In the genomic region with DNA sequence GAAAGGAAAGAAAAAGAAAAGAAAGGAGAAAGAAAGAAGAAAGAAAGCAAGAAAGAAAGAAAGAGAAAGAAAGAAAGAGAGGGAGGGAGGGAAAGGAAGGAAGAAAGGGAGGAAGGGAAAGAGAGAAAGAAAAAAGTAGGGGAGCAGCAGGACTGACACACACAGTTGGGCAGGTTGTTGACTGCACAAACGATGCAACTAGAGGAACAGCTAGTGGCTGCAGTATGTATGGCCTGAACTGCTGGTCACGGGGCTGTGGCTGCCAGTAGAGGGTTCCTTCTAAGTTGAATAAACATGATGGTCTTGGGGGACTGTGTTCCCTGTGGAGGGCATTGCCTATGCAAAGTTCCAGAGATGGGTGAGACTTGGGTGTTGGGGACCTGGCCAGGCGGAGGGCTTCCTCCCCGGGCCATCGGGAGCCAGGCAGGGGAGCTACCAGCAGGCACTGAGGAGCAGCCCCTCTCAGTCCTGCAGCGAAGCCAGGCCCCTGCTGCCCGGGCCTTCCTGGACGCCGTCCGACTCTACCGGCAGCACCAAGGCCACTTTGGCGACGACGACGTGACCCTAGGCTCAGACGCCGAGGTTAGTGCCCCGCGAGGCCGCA, we compare ENCODE assay signal across 8 cellular contexts. TPM values are rescaled to one million over a fixed set of nuclear protein-coding genes. Genes with fewer than 3 reads are reported as not detected.
DNase-seq lines count a peak whose midpoint lies in the region; ATAC-seq and TF ChIP-seq lines count a peak whose summit lies in the region.

No MANE protein-coding gene starts in this region.

- H3K27ac Mint-ChIP-seq in activated naive CD8-positive, alpha-beta T cell, result no peak overlapping the region
- no peak overlapping the region for H3K27ac Mint-ChIP-seq in type B pancreatic cell

- peaks cover 14% of the 10 kb centered on the region for H3K4me1 Mint-ChIP-seq in activated naive CD8-positive, alpha-beta T cell (ENCODE audit: low read depth)
- no peaks in the 10 kb centered on the region for H3K4me1 Mint-ChIP-seq in type B pancreatic cell (ENCODE audit: unreplicated experiment)

- no peaks in the 10 kb centered on the region for H3K36me3 ChIP-seq in kidney epithelial cell (ENCODE audit: control insufficient read depth, insufficient read depth, low read length)

- H3K9me3 ChIP-seq in AG04450 (ENCODE audit: control insufficient read depth, insufficient read depth, low read length), result peaks cover 7% of the 10 kb centered on the region; the same call in 1 of the 2 replicates

- CTCF ChIA-PET in AG04450 (lab: Charles Lee), result interaction anchor here (0.5 to 1.0 kb wide), 3 partner anchors 36 to 850 kb away, joined by 3 to 4 read pairs (median 3); no protein-coding TSS in a partner anchor

- H3K36me3 Mint-ChIP-seq in activated naive CD8-positive, alpha-beta T cell, result no peaks in the 10 kb centered on the region
- no peaks in the 10 kb centered on the region for H3K36me3 Mint-ChIP-seq in type B pancreatic cell

- no peak for TF ChIP-seq CTCF in AG04450 (IDR thresholded peaks at IDR 0.05; ENCODE audit: low read depth, low read length)
- no peak for TF ChIP-seq CTCF in kidney epithelial cell (IDR thresholded peaks at IDR 0.05; ENCODE audit: insufficient read depth, low read length, poor library complexity, severe bottlenecking)
- no peak for TF ChIP-seq CTCF in type B pancreatic cell (conservative IDR thresholded peaks at IDR 0.05)

- H3K27me3 Mint-ChIP-seq in activated naive CD8-positive, alpha-beta T cell, result no peaks in the 10 kb centered on the region
- peaks cover 30% of the 10 kb centered on the region for H3K27me3 Mint-ChIP-seq in type B pancreatic cell

- peak overlapping the region; percentile 58 for H3K4me3 ChIP-seq in AG04450 (ENCODE audit: low read depth, low read length)
- peak overlapping the region; percentile 27 for H3K4me3 ChIP-seq in kidney epithelial cell (ENCODE audit: low read depth, low read length)

- POLR2A ChIA-PET in AG04450 (lab: Yijun Ruan, JAX), result interaction anchor here (1.0 to 1.1 kb wide), 2 partner anchors 18 to 228 kb away, joined by 3 to 5 read pairs; no protein-coding TSS in a partner anchor

- H3K9me3 Mint-ChIP-seq in activated naive CD8-positive, alpha-beta T cell (ENCODE audit: low read depth), result no peaks in the 10 kb centered on the region
- H3K9me3 Mint-ChIP-seq in type B pancreatic cell, result no peaks in the 10 kb centered on the region

- no peak for ATAC-seq in GM21786 (IDR thresholded peaks at IDR 0.05; ENCODE audit: unreplicated experiment)

- peak overlapping the region; percentile 75 for H3K4me3 Mint-ChIP-seq in activated naive CD8-positive, alpha-beta T cell
- H3K4me3 Mint-ChIP-seq in type B pancreatic cell, result peak overlapping the region; percentile 78

- no peak overlapping the region for H3K27ac ChIP-seq in AG04450 (ENCODE audit: low read depth, low read length)

- H3K27me3 ChIP-seq in AG04450 (ENCODE audit: control insufficient read depth, insufficient read depth, low read length) (peaks cover 2% of the 10 kb centered on the region), kidney epithelial cell (ENCODE audit: control insufficient read depth, insufficient read depth, low read length) (peaks cover 24% of the 10 kb centered on the region)

- DNase-seq in AG04450 (ENCODE audit: low read depth, low spot score) (no peak), HCEC 1CT (peak; percentile 18), kidney epithelial cell (ENCODE audit: low read depth) (no peak), type B pancreatic cell (ENCODE audit: extremely low spot score, unreplicated experiment) (no peak), inferior parietal cortex (ENCODE audit: extremely low spot score) (no peak), kidney glomerular epithelial cell (lab: John Stamatoyannopoulos, UW) (no peak)

RNA-seq across cellular contexts. Expression of gene COLGALT1, which starts 16.7 kb away (rescaled TPM):
- 89.0 and 102 TPM in 2 replicates for polyA plus RNA-seq in AG04450 (2011; rRNA removed)
- polyA minus RNA-seq in AG04450 (2011; rRNA and poly(A)+ RNA removed), result 191 and 228 TPM in 2 replicates
- total RNA-seq in kidney epithelial cell (68.4 and 76.1 TPM in 2 replicates), type B pancreatic cell (ENCODE audit: low replicate concordance) (69.7 and 73.7 TPM in 2 replicates)

RNA-seq across cellular contexts. Expression of gene PGLS, which starts 27.3 kb away (rescaled TPM):
- polyA plus RNA-seq in AG04450 (2011; rRNA removed), result 40.5 and 60.8 TPM in 2 replicates
- 59.9 and 79.3 TPM in 2 replicates for polyA minus RNA-seq in AG04450 (2011; rRNA and poly(A)+ RNA removed)
- total RNA-seq in kidney epithelial cell (128 and 146 TPM in 2 replicates), type B pancreatic cell (ENCODE audit: low replicate concordance) (94.9 and 103 TPM in 2 replicates)
